Comparison of ENCODE assay signal across 8 cellular contexts in genomic region chr3:138835177-138835757, GRCh38. TPM values are rescaled to one million over a fixed set of nuclear protein-coding genes. Genes with fewer than 3 reads are reported as not detected.
A peak's percentile ranks its signal among the peaks of the same experiment; 100 is the strongest.
DNase-seq lines count a peak whose midpoint lies in the region; TF ChIP-seq lines count a peak whose summit lies in the region.

No MANE protein-coding gene starts in this region.

- peak overlapping the region; percentile 99 for H3K23ac ChIP-seq in neuronal stem cell (ENCODE audit: low read depth, low read length, poor library complexity)

- peak; percentile 60 for DNase-seq in NOMO-1 treated with DMSO at 0.1 percent for 48 hours (lab: John Stamatoyannopoulos, UW; ENCODE audit: unreplicated experiment)
- DNase-seq in NOMO-1 treated with dmso at 0.1 percent for 144 hours (lab: John Stamatoyannopoulos, UW; ENCODE audit: unreplicated experiment): no peak
- no peak for DNase-seq in SJCRH30
- no peak for DNase-seq in esophagus muscularis mucosa (ENCODE audit: extremely low spot score)
- no peak for DNase-seq in neuronal stem cell (ENCODE audit: low spot score)
- no peak for DNase-seq in globus pallidus (ENCODE audit: low spot score)
- no peak for DNase-seq in NCI-H2107 (lab: John Stamatoyannopoulos, UW)
- DNase-seq in HK-2 (ENCODE audit: unreplicated experiment): no peak

- WGBS in esophagus muscularis mucosa: 9% methylated on average over 15 of the region's 15 CpGs
- no CpG with 5 or more reads among the region's 15 CpGs for WGBS in neuronal stem cell (ENCODE audit: extremely low coverage in 2 of 2, insufficient read length in 2 of 2, insufficient replicate concordance in 1 of 2), 2 donors

- no peak for TF ChIP-seq EP300 in esophagus muscularis mucosa (IDR thresholded peaks at IDR 0.05)

- no peak overlapping the region for H2AK5ac ChIP-seq in neuronal stem cell (ENCODE audit: low read depth, low read length)

- no peak for TF ChIP-seq POLR2A in esophagus muscularis mucosa (IDR thresholded peaks at IDR 0.05; ENCODE audit: low read depth)

- peak overlapping the region; percentile 99 for H2BK5ac ChIP-seq in neuronal stem cell (ENCODE audit: low read length)

- peak overlapping the region; percentile 91 for H3K18ac ChIP-seq in neuronal stem cell (ENCODE audit: low read length)

- H3K4me2 ChIP-seq in neuronal stem cell (ENCODE audit: insufficient read depth, low read length, poor library complexity, severe bottlenecking): peak overlapping the region; percentile 75

- H2AFZ ChIP-seq in neuronal stem cell (ENCODE audit: low read length): peak overlapping the region; percentile 98

- peak overlapping the region; percentile 87 for H3K4me3 ChIP-seq in SJCRH30
- H3K4me3 ChIP-seq in esophagus muscularis mucosa: peak overlapping the region; percentile 74 to 98 (median 96)
- peak overlapping the region; percentile 59 to 74 for H3K4me3 ChIP-seq in neuronal stem cell (ENCODE audit: low read length in 2 of 2)

- peak overlapping the region; percentile 63 for H3K14ac ChIP-seq in neuronal stem cell (ENCODE audit: low read length)

- H2BK120ac ChIP-seq in neuronal stem cell (ENCODE audit: low read depth, low read length): no peak overlapping the region

- no peaks in the 10 kb centered on the region for H3K36me3 ChIP-seq in SJCRH30
- no peaks in the 10 kb centered on the region for H3K36me3 ChIP-seq in esophagus muscularis mucosa
- H3K36me3 ChIP-seq in neuronal stem cell (replicated peaks in 1 of 2; ENCODE audit: control insufficient read depth in 2 of 2, insufficient read depth in 2 of 2, low read length in 2 of 2): no peaks in the 10 kb centered on the region

- no peak overlapping the region for H2BK12ac ChIP-seq in neuronal stem cell (ENCODE audit: low read length)

- H2BK15ac ChIP-seq in neuronal stem cell (ENCODE audit: low read length): peak overlapping the region; percentile 96

- peak overlapping the region; percentile 79 for H4K91ac ChIP-seq in neuronal stem cell (ENCODE audit: low read depth, low read length, poor library complexity)

- H3K4me1 ChIP-seq in SJCRH30 (no peaks in the 10 kb centered on the region; the same call in 1 of the 2 replicates), esophagus muscularis mucosa (peaks cover 11 to 29% (median 23%) of the 10 kb centered on the region in 4 donors), neuronal stem cell (ENCODE audit: control insufficient read depth in 2 of 2, insufficient read depth in 1 of 2, low read depth in 1 of 2, low read length in 2 of 2) (peaks cover 4% of the 10 kb centered on the region in 2 donors)

- peak overlapping the region; percentile 83 for H3K27ac ChIP-seq in SJCRH30
- H3K27ac ChIP-seq in esophagus muscularis mucosa (replicated peaks in 1 of 4): peak overlapping the region; percentile 90 to 97 (median 94)
- peak overlapping the region; percentile 96 for H3K27ac ChIP-seq in neuronal stem cell (replicated peaks; ENCODE audit: low read length)

- peaks cover 2% of the 10 kb centered on the region for H3K79me1 ChIP-seq in neuronal stem cell (ENCODE audit: low read depth, low read length)

- TF ChIP-seq CTCF in esophagus muscularis mucosa (IDR thresholded peaks at IDR 0.05): no peak

- H3K9ac ChIP-seq in neuronal stem cell (ENCODE audit: low read depth, low read length, poor library complexity): no peak overlapping the region

- H3K9me3 ChIP-seq in SJCRH30 (replicated peaks) (no peaks in the 10 kb centered on the region), esophagus muscularis mucosa (no peaks in the 10 kb centered on the region), neuronal stem cell (replicated peaks in 1 of 2; ENCODE audit: control insufficient read depth in 2 of 2, insufficient read depth in 1 of 2, low read depth in 1 of 2, low read length in 2 of 2) (no peaks in the 10 kb centered on the region)

- no peaks in the 10 kb centered on the region for H3K27me3 ChIP-seq in SJCRH30
- no peaks in the 10 kb centered on the region for H3K27me3 ChIP-seq in esophagus muscularis mucosa
- no peaks in the 10 kb centered on the region for H3K27me3 ChIP-seq in neuronal stem cell (ENCODE audit: control insufficient read depth in 3 of 3, insufficient read depth in 3 of 3, low read depth in 1 of 3, low read length in 3 of 3)

- H3K4ac ChIP-seq in neuronal stem cell (ENCODE audit: low read length): no peak overlapping the region

- intact Hi-C loops in esophagus muscularis mucosa (cut with DNase I): loop anchor here (2.0 to 10.0 kb wide), 4 partner anchors 60 to 240 kb away; partner anchors contain the start of gene CEP70

- H4K8ac ChIP-seq in neuronal stem cell (ENCODE audit: low read depth, low read length): no peak overlapping the region

RNA-seq across cellular contexts. Expression of gene PIK3CB, which starts 0.5 kb away (rescaled TPM):
- total RNA-seq in SJCRH30 (2014; rRNA removed; shearing (Covaris generic)): 4.9 and 5.6 TPM in 2 replicates
- total RNA-seq in esophagus muscularis mucosa: 10 to 100 TPM; 32.1 to 42.7 (median 36.6) TPM
- 10.4 TPM for polyA plus RNA-seq in neuronal stem cell (2013, experiment 1 of 2)
- polyA plus RNA-seq in neuronal stem cell (2013, experiment 2 of 2): 11.4 TPM
